Comparison of ENCODE assay signal across 25 cellular contexts in genomic region chr7:122198581-122198980, GRCh38. TPM values are rescaled to one million over a fixed set of nuclear protein-coding genes. Genes with fewer than 3 reads are reported as not detected.
A peak's percentile ranks its signal among the peaks of the same experiment; 100 is the strongest.
DNase-seq lines count a peak whose midpoint lies in the region; ATAC-seq, FAIRE-seq and TF ChIP-seq lines count a peak whose summit lies in the region.
"Had no signal": no experiment of that assay in that cellular context is flagged by ENCODE, and none has a peak within 500 bp of the region (broad histone marks: within the 10 kb centered on the region; RNA-seq: fewer than 3 reads in every experiment).

No MANE protein-coding gene starts in this region.

- no peak overlapping the region for H3K4me3 ChIP-seq in NT2/D1 (ENCODE audit: insufficient read length, low read depth)
- no peak overlapping the region for H3K4me3 ChIP-seq in endodermal cell (ENCODE audit: low read length)
- H3K4me3 ChIP-seq in mesendoderm (ENCODE audit: low read length), result no peak overlapping the region
- no peak overlapping the region for H3K4me3 ChIP-seq in pancreas
- H3K4me3 ChIP-seq in Peyer's patch, result no peak overlapping the region
- H3K4me3 ChIP-seq: A549; BLaER1 treated with 17β-estradiol and CSF1 and Interleukin-3, amounts not matched to agents 10 nM and 100 nM had no signal

- WGBS in endodermal cell (ENCODE audit: insufficient coverage in 1 of 2, insufficient read length in 1 of 2), 2 experiments, result 66% methylated on average over 1 of the region's 1 CpG; no CpG with 5 or more reads in 1 of the 2 experiments
- WGBS in mesendoderm (ENCODE audit: extremely low coverage, insufficient coverage, low lambda C conversion rate), result no CpG with 5 or more reads among the region's 1 CpG
- WGBS in pancreas, 2 donors, result 12 to 35% methylated on average over 1 of the region's 1 CpG

- no peak overlapping the region for H3K23ac ChIP-seq in mesendoderm (ENCODE audit: low read length)

- no peaks in the 10 kb centered on the region for H3K9me3 ChIP-seq in NT2/D1 (ENCODE audit: insufficient read depth, low read length)
- H3K9me3 ChIP-seq in endodermal cell (ENCODE audit: control insufficient read depth, low read length), result no peaks in the 10 kb centered on the region
- no peaks in the 10 kb centered on the region for H3K9me3 ChIP-seq in pancreas
- no peaks in the 10 kb centered on the region for H3K9me3 ChIP-seq in Peyer's patch
- H3K9me3 ChIP-seq: A549; BLaER1 treated with 17β-estradiol and CSF1 and Interleukin-3, amounts not matched to agents 10 nM and 100 nM; Caco-2 had no signal

- no peak overlapping the region for H2BK15ac ChIP-seq in mesendoderm (replicated peaks; ENCODE audit: low read depth)

- ATAC-seq in pancreas, result no peak
- ATAC-seq: A549; CD8-positive, alpha-beta T cell had no signal

- H3K56ac ChIP-seq in mesendoderm (ENCODE audit: low read length), result no peak overlapping the region

- no peaks in the 10 kb centered on the region for H3K36me3 Mint-ChIP-seq in endodermal cell (ENCODE audit: low read depth)
- H3K36me3 Mint-ChIP-seq: CD8-positive, alpha-beta T cell had no signal

- H4K8ac ChIP-seq in mesendoderm (ENCODE audit: low read depth, low read length), result no peak overlapping the region

- no peak overlapping the region for H3K27ac Mint-ChIP-seq in endodermal cell
- H3K27ac Mint-ChIP-seq: B cell; CD4-positive, alpha-beta T cell; CD8-positive, alpha-beta T cell had no signal

- no peak overlapping the region for H3K4ac ChIP-seq in mesendoderm (ENCODE audit: low read depth, low read length)

- no peak for TF ChIP-seq POLR2A in Peyer's patch (IDR thresholded peaks at IDR 0.05)

- H3K27me3 ChIP-seq in NT2/D1 (ENCODE audit: insufficient read depth, insufficient read length) (no peaks in the 10 kb centered on the region), endodermal cell (ENCODE audit: control insufficient read depth, insufficient read depth, low read length, poor library complexity, severe bottlenecking) (no peaks in the 10 kb centered on the region), mesendoderm (ENCODE audit: insufficient read depth, low read length, poor library complexity) (no peaks in the 10 kb centered on the region), pancreas (no peaks in the 10 kb centered on the region), Peyer's patch (no peaks in the 10 kb centered on the region)
- H3K27me3 ChIP-seq: BLaER1 treated with 17β-estradiol and CSF1 and Interleukin-3, amounts not matched to agents 10 nM and 100 nM had no signal

- no peaks in the 10 kb centered on the region for H3K79me2 ChIP-seq in mesendoderm (ENCODE audit: control insufficient read depth, insufficient read depth, low read length)

- no peak overlapping the region for H3K4me2 ChIP-seq in mesendoderm (ENCODE audit: low read length)
- H3K4me2 ChIP-seq: A549; BLaER1 treated with 17β-estradiol and CSF1 and Interleukin-3, amounts not matched to agents 10 nM and 100 nM had no signal

- H3K4me1 ChIP-seq in NT2/D1 (ENCODE audit: insufficient read depth, insufficient read length), result no peaks in the 10 kb centered on the region
- H3K4me1 ChIP-seq in endodermal cell (ENCODE audit: control insufficient read depth, insufficient read depth, low read length), result no peaks in the 10 kb centered on the region
- H3K4me1 ChIP-seq in mesendoderm (ENCODE audit: control insufficient read depth, low read depth, low read length), result no peaks in the 10 kb centered on the region
- peaks cover 6 to 19% (median 12%) of the 10 kb centered on the region in 3 donors for H3K4me1 ChIP-seq in pancreas
- no peaks in the 10 kb centered on the region for H3K4me1 ChIP-seq in Peyer's patch
- H3K4me1 ChIP-seq: A549; BLaER1 treated with 17β-estradiol and CSF1 and Interleukin-3, amounts not matched to agents 10 nM and 100 nM; Caco-2 had no signal

- H3K79me1 ChIP-seq in mesendoderm (ENCODE audit: low read length), result no peaks in the 10 kb centered on the region

- H2BK120ac ChIP-seq in mesendoderm (ENCODE audit: low read depth, low read length), result no peak overlapping the region

- no peaks in the 10 kb centered on the region for H3K36me3 ChIP-seq in NT2/D1 (ENCODE audit: insufficient read depth, insufficient read length, low read length)
- no peaks in the 10 kb centered on the region for H3K36me3 ChIP-seq in endodermal cell (ENCODE audit: control insufficient read depth, insufficient read depth, low read length)
- H3K36me3 ChIP-seq in mesendoderm (ENCODE audit: control insufficient read depth, insufficient read depth, low read length), result no peaks in the 10 kb centered on the region
- no peaks in the 10 kb centered on the region for H3K36me3 ChIP-seq in pancreas
- H3K36me3 ChIP-seq in Peyer's patch, result no peaks in the 10 kb centered on the region
- H3K36me3 ChIP-seq: BLaER1 treated with 17β-estradiol and CSF1 and Interleukin-3, amounts not matched to agents 10 nM and 100 nM had no signal

- no peak overlapping the region for H2AK5ac ChIP-seq in mesendoderm (ENCODE audit: low read length)

- no peaks in the 10 kb centered on the region for H3K27me3 Mint-ChIP-seq in endodermal cell (ENCODE audit: insufficient read depth)
- H3K27me3 Mint-ChIP-seq: B cell; CD4-positive, alpha-beta T cell had no signal

- peaks cover 9% of the 10 kb centered on the region for H3K4me1 Mint-ChIP-seq in endodermal cell
- H3K4me1 Mint-ChIP-seq: B cell had no signal

- DNase-seq in ELF-1 (ENCODE audit: low read depth, low spot score) (peak; percentile 14), NT2/D1 (ENCODE audit: low read depth, low spot score) (peak; percentile 28), endodermal cell (peak; percentile 46), mesendoderm (peak; percentile 76), pancreas (no peak), HK-2 (ENCODE audit: unreplicated experiment) (no peak), D341Med (ENCODE audit: low spot score) (no peak), Peyer's patch (no peak)
- DNase-seq: AML-193; Caco-2; CD4-positive, alpha-beta T cell; CD8-positive, alpha-beta T cell; DMS 273 treated with DMSO at 0.1 percent for 48 hours; DMS153; DMS79; DND-41; GF-D8 had no signal

- H2BK5ac ChIP-seq in mesendoderm (ENCODE audit: low read length), result no peak overlapping the region

- H3K4me3 Mint-ChIP-seq in endodermal cell, result no peak overlapping the region
- H3K4me3 Mint-ChIP-seq: B cell; CD4-positive, alpha-beta T cell; CD8-positive, alpha-beta T cell had no signal

- no peak overlapping the region for H3K18ac ChIP-seq in mesendoderm (ENCODE audit: low read length)

- H3K9ac ChIP-seq in NT2/D1 (ENCODE audit: insufficient read length, low read depth) (no peak overlapping the region), endodermal cell (ENCODE audit: extremely low read depth, low read length, poor library complexity, severe bottlenecking) (no peak overlapping the region), mesendoderm (ENCODE audit: low read length) (no peak overlapping the region)
- H3K9ac ChIP-seq: BLaER1 treated with 17β-estradiol and CSF1 and Interleukin-3, amounts not matched to agents 10 nM and 100 nM had no signal

- H3K27ac ChIP-seq in endodermal cell (ENCODE audit: low read depth, low read length) (no peak overlapping the region), mesendoderm (ENCODE audit: low read depth, low read length) (no peak overlapping the region), pancreas (no peak overlapping the region), Peyer's patch (no peak overlapping the region)
- H3K27ac ChIP-seq: 22Rv1; A549; BLaER1 treated with 17β-estradiol and CSF1 and Interleukin-3, amounts not matched to agents 10 nM and 100 nM; C4-2B had no signal

- TF ChIP-seq CTCF in endodermal cell (conservative IDR thresholded peaks at IDR 0.05), result no peak
- no peak for TF ChIP-seq CTCF in pancreas (IDR thresholded peaks at IDR 0.05)
- TF ChIP-seq CTCF in Peyer's patch (IDR thresholded peaks at IDR 0.05), result no peak

- intact Hi-C loops in pancreas (cut with DNase I), result no loop called here

- H4K5ac ChIP-seq in mesendoderm (ENCODE audit: low read length), result no peak overlapping the region

- H3K9me3 Mint-ChIP-seq in endodermal cell, result peaks cover 7% of the 10 kb centered on the region
- H3K9me3 Mint-ChIP-seq: CD8-positive, alpha-beta T cell had no signal

- FAIRE-seq in pancreas (lab: Jason Lieb, UNC), result no peak
- FAIRE-seq: A549, G401.6, GM12891, GM19239 had no signal

RNA-seq across cellular contexts. Expression of gene AASS, which starts 54.5 kb away (rescaled TPM):
- total RNA-seq in endodermal cell (10 to 100 TPM; 60.5 to 99.7 TPM), pancreas (10 to 100 TPM in 3 of 6 donors, 1 to 10 TPM in 3; 5.9 to 16.9 (median 10.0) TPM), Peyer's patch (10 to 100 TPM; 10.1 to 28.5 (median 24.3) TPM)
- 71.7 TPM for polyA plus RNA-seq in endodermal cell (2013, experiment 1 of 2)
- 59.6 TPM for polyA plus RNA-seq in endodermal cell (2013, experiment 2 of 2)
- polyA plus RNA-seq in mesendoderm (2013, experiment 1 of 2), result 52.1 TPM
- polyA plus RNA-seq in mesendoderm (2013, experiment 2 of 2), result 54.2 TPM
- 10 to 100 TPM; 10.5 to 13.3 TPM for polyA plus RNA-seq in pancreas

Comparison
In these comparisons a context has a peak if more than half of its experiments do, and no peak if none do; other contexts are left out.
1. DNase-seq: peak in ELF-1 (single experiment), NT2/D1 (single experiment), endodermal cell (single experiment) and mesendoderm (single experiment); none in pancreas (0 of 6), HK-2 (single experiment), D341Med (single experiment) and Peyer's patch (0 of 3).